ENCODE assay signal across 12 cellular contexts in genomic region chr12:5318874-5319273, GRCh38.
A peak's percentile ranks its signal among the peaks of the same experiment; 100 is the strongest.
DNase-seq lines count a peak whose midpoint lies in the region; ATAC-seq, FAIRE-seq and TF ChIP-seq lines count a peak whose summit lies in the region.
"Had no signal": no experiment of that assay in that cellular context is flagged by ENCODE, and none has a peak within 500 bp of the region (broad histone marks: within the 10 kb centered on the region; RNA-seq: fewer than 3 reads in every experiment).

No MANE protein-coding gene starts in this region.

- no peak overlapping the region for H3K4me3 ChIP-seq in epithelial cell of esophagus (ENCODE audit: low read length)
- H3K4me3 ChIP-seq: lung, pancreas had no signal

- DNase-seq in AG20443 (ENCODE audit: low spot score) (peak; percentile 91), LoVo (ENCODE audit: low spot score) (peak; percentile 69), epithelial cell of esophagus (ENCODE audit: low read depth) (peak; percentile 93), myocyte (ENCODE audit: low read depth) (peak; percentile 91), frontal cortex (ENCODE audit: low spot score in 2 of 2) (no peak), NCI-H1436 (lab: John Stamatoyannopoulos, UW) (no peak)
- DNase-seq in stimulated activated CD4-positive, alpha-beta T cell treated with anti-CD3 and anti-CD28 coated beads, Interleukin-2, amount 100 ng/mL, for 24 hours, result no peak
- DNase-seq: NCI-H345; pancreas; stimulated activated CD8-positive, alpha-beta memory T cell treated with anti-CD3 and anti-CD28 coated beads, Interleukin-4, amount 100 ng/mL, for 48 hours had no signal

- no peak for TF ChIP-seq CTCF in epithelial cell of esophagus (IDR thresholded peaks at IDR 0.05; ENCODE audit: insufficient read depth, low read depth, low read length, missing control alignments)

- FAIRE-seq in frontal cortex (lab: Jason Lieb, UNC), result no peak
- FAIRE-seq: pancreas had no signal

- no peak for ATAC-seq in HG03025 (IDR thresholded peaks at IDR 0.05; ENCODE audit: low FRiP score, unreplicated experiment)
- ATAC-seq: pancreas had no signal

Comparison
In these comparisons a context has a peak if more than half of its experiments do, and no peak if none do; other contexts are left out.
1. DNase-seq: peak in AG20443 (single experiment), LoVo (single experiment), epithelial cell of esophagus (single experiment) and myocyte (single experiment); none in stimulated activated CD4-positive, alpha-beta T cell treated with anti-CD3 and anti-CD28 coated beads, Interleukin-2, amount 100 ng/mL, for 24 hours (0 of 2), frontal cortex (0 of 2) and NCI-H1436 (single experiment).